ENCODE assay signal across 12 cellular contexts in genomic region chr11:1744137-1744878, GRCh38. TPM values are rescaled to one million over a fixed set of nuclear protein-coding genes. Genes with fewer than 3 reads are reported as not detected.
DNase-seq lines count a peak whose midpoint lies in the region; ATAC-seq and TF ChIP-seq lines count a peak whose summit lies in the region.
"Had no signal": no experiment of that assay in that cellular context is flagged by ENCODE, and none has a peak within 500 bp of the region (broad histone marks: within the 10 kb centered on the region; RNA-seq: fewer than 3 reads in every experiment).

No MANE protein-coding gene starts in this region.

- H3K9me3 ChIP-seq in Panc1 (ENCODE audit: control insufficient read depth, insufficient read depth, low read depth, low read length) = no peaks in the 10 kb centered on the region

- intact Hi-C loops in Panc1 (cut with micrococcal nuclease; ENCODE audit: unreplicated experiment) = no loop called here

- no peaks in the 10 kb centered on the region; the same call in 1 of the 2 replicates for H3K27me3 ChIP-seq in Panc1 (ENCODE audit: control insufficient read depth, insufficient read depth, low read length)

- H3K27ac ChIP-seq in Panc1 (ENCODE audit: low read length) = no peak overlapping the region
- H3K27ac ChIP-seq in substantia nigra (ENCODE audit: low read depth, low read length, poor library complexity, severe bottlenecking) = peak overlapping the region; percentile 63

- no peak for ATAC-seq in Panc1
- no peak for ATAC-seq in GM21786 (IDR thresholded peaks at IDR 0.05; ENCODE audit: unreplicated experiment)
- no peak for ATAC-seq in GM21723 (IDR thresholded peaks at IDR 0.05; ENCODE audit: unreplicated experiment)

- DNase-seq in Panc1 (ENCODE audit: low read depth, low spot score) (no peak), chondrocyte (ENCODE audit: low spot score) (peak; percentile 70), hippocampal formation (lab: John Stamatoyannopoulos, UW) (peak; percentile 44 to 46), substantia nigra (lab: John Stamatoyannopoulos, UW) (peak in 27 of 49 donors; percentile 31 to 79 (median 53))
- no peak for DNase-seq in activated CD4-positive, alpha-beta T cell treated with anti-CD3 and anti-CD28 coated beads for 4 hours
- no peak for DNase-seq in activated CD4-positive, CD25-positive, alpha-beta regulatory T cell treated with anti-CD3 and anti-CD28 coated beads, Interleukin-2, amount 50 U/mL, for 72 hours
- DNase-seq: NCI-H1092 had no signal

- no peak overlapping the region for H3K4me3 ChIP-seq in Panc1 (ENCODE audit: low read depth in 2 of 2, low read length in 2 of 2)

- BruUV-seq in Panc1 (replicated peaks; lab: Mats Ljungman, UMichigan) = TSS peak; percentile 9

- no peak for TF ChIP-seq CTCF in Panc1 (IDR thresholded peaks at IDR 0.05)
- peak; percentile 27 for TF ChIP-seq CTCF in chondrocyte (IDR thresholded peaks at IDR 0.05)

- peaks cover 39% of the 10 kb centered on the region for H3K4me1 Mint-ChIP-seq in chondrocyte (ENCODE audit: low read depth)

- in situ Hi-C loops in Panc1 (cut with HindIII; ENCODE audit: low pct_unique_long_range_greater_than_20kb, low sequenced_read_pairs) = no loop called here

- CTCF ChIA-PET in Panc1 (lab: Charles Lee) = interaction anchor here (0.6 to 1.2 kb wide), 3 partner anchors 50 to 675 kb away, joined by 3 to 4 read pairs (median 3); no protein-coding TSS in a partner anchor

- no peak overlapping the region for H3K27ac Mint-ChIP-seq in chondrocyte (ENCODE audit: unreplicated experiment)

- peaks cover 26% of the 10 kb centered on the region for H3K36me3 Mint-ChIP-seq in chondrocyte (ENCODE audit: low read depth)

- H3K27me3 Mint-ChIP-seq in chondrocyte (ENCODE audit: low read depth) = no peaks in the 10 kb centered on the region

- no peaks in the 10 kb centered on the region for H3K36me3 ChIP-seq in Panc1 (ENCODE audit: control insufficient read depth, insufficient read depth, low read length)

- POLR2A ChIA-PET in Panc1 (lab: Charles Lee) = no interaction called here

- H3K4me3 Mint-ChIP-seq in chondrocyte (ENCODE audit: unreplicated experiment) = no peak overlapping the region

- peaks cover under 1% of the 10 kb centered on the region; the same call in 1 of the 2 replicates for H3K4me1 ChIP-seq in Panc1 (ENCODE audit: control insufficient read depth, insufficient read depth, low read length)

- peaks cover 5% of the 10 kb centered on the region for H3K9me3 Mint-ChIP-seq in chondrocyte (ENCODE audit: low read depth)

RNA-seq across cellular contexts. Expression of gene IFITM10, which starts 6.1 kb away (rescaled TPM):
- 18.0 TPM for total RNA-seq in Panc1 (2021; ENCODE audit: unreplicated experiment)
- 8.0 TPM for polyA plus RNA-seq in Panc1 (2012; ENCODE audit: insufficient read length)
- total RNA-seq in chondrocyte = 39.8 to 159 TPM (median 41.2 TPM) in 3 replicates

RNA-seq across cellular contexts. Expression of gene CTSD, which starts 19.4 kb away (rescaled TPM):
- total RNA-seq in Panc1 (2021; ENCODE audit: unreplicated experiment) = 1,813 TPM
- polyA plus RNA-seq in Panc1 (2012; ENCODE audit: insufficient read length) = 2,493 TPM
- total RNA-seq in chondrocyte = 935 to 3,230 TPM (median 949 TPM) in 3 replicates

RNA-seq across cellular contexts. Expression of gene KRTAP5-6, which starts 47.3 kb away (rescaled TPM):
- total RNA-seq in Panc1 (2021; ENCODE audit: unreplicated experiment) (not detected), chondrocyte (not detected in 3 replicates)
- not detected for polyA plus RNA-seq in Panc1 (2012; ENCODE audit: insufficient read length)
- total RNA-seq: mononuclear cell, osteocyte, urinary bladder had no signal
- polyA plus RNA-seq: urinary bladder had no signal

Comparison
In these comparisons a context has a peak if more than half of its experiments do, and no peak if none do; other contexts are left out.
1. DNase-seq: peak in chondrocyte (single experiment), hippocampal formation (2 of 2) and substantia nigra (27 of 49); none in Panc1 (single experiment), activated CD4-positive, alpha-beta T cell treated with anti-CD3 and anti-CD28 coated beads for 4 hours (0 of 2) and activated CD4-positive, CD25-positive, alpha-beta regulatory T cell treated with anti-CD3 and anti-CD28 coated beads, Interleukin-2, amount 50 U/mL, for 72 hours (single experiment).